Comparison of ENCODE assay signal across 12 cellular contexts in genomic region chr14:50786821-50787464, GRCh38. TPM values are rescaled to one million over a fixed set of nuclear protein-coding genes. Genes with fewer than 3 reads are reported as not detected.
DNase-seq lines count a peak whose midpoint lies in the region; ATAC-seq and TF ChIP-seq lines count a peak whose summit lies in the region.
"Had no signal": no experiment of that assay in that cellular context is flagged by ENCODE, and none has a peak within 500 bp of the region (broad histone marks: within the 10 kb centered on the region; RNA-seq: fewer than 3 reads in every experiment).

No MANE protein-coding gene starts in this region.

- peaks cover 78% of the 10 kb centered on the region for H3K4me1 Mint-ChIP-seq in activated T-cell treated with anti-CD3 and anti-CD28 coated beads, Interleukin-2, amount 50 U/mL, for 72 hours (ENCODE audit: low read depth)
- H3K4me1 Mint-ChIP-seq in stimulated activated memory B cell treated with anti-CD40 and anti-IgM and Interleukin-4, amounts not matched to agents 10 μg/mL and 1 μg/mL and 100 μg/mL, for 72 hours: peaks cover 81% of the 10 kb centered on the region

- no peak overlapping the region for H2AFZ ChIP-seq in OCI-LY3 (ENCODE audit: low read depth, low read length)

- no peak for TF ChIP-seq CTCF in OCI-LY3 (IDR thresholded peaks at IDR 0.05; ENCODE audit: low read depth, low read length)

- H3K9me3 Mint-ChIP-seq in activated T-cell treated with anti-CD3 and anti-CD28 coated beads, Interleukin-2, amount 50 U/mL, for 72 hours: no peaks in the 10 kb centered on the region
- no peaks in the 10 kb centered on the region for H3K9me3 Mint-ChIP-seq in stimulated activated memory B cell treated with anti-CD40 and anti-IgM and Interleukin-4, amounts not matched to agents 10 μg/mL and 1 μg/mL and 100 μg/mL, for 72 hours

- no peaks in the 10 kb centered on the region for H3K27me3 ChIP-seq in OCI-LY3 (ENCODE audit: low read depth, low read length)

- peaks cover 43% of the 10 kb centered on the region for H3K79me2 ChIP-seq in OCI-LY3 (ENCODE audit: low read length)

- no peak for DNase-seq in activated T-cell treated with anti-CD3 and anti-CD28 coated beads, Interleukin-2, amount 50 U/mL, for 72 hours
- no peak for DNase-seq in activated T-cell treated with anti-CD3 and anti-CD28 coated beads, Interleukin-2, amount 50 U/mL, for 1 hour
- no peak for DNase-seq in caudate nucleus (lab: John Stamatoyannopoulos, UW)
- DNase-seq in NCI-H2029 treated with DMSO at 0.1 percent for 48 hours (lab: John Stamatoyannopoulos, UW): no peak
- DNase-seq: activated gamma-delta T cell, DMS79 treated with DMSO at 0.1 percent for 48 hours, midbrain, NCI-H446 had no signal

- peak overlapping the region; percentile 62 to 86 for H3K4me3 Mint-ChIP-seq in activated T-cell treated with anti-CD3 and anti-CD28 coated beads, Interleukin-2, amount 50 U/mL, for 72 hours
- no peak overlapping the region for H3K4me3 Mint-ChIP-seq in stimulated activated memory B cell treated with anti-CD40 and anti-IgM and Interleukin-4, amounts not matched to agents 10 μg/mL and 1 μg/mL and 100 μg/mL, for 72 hours

- H3K36me3 Mint-ChIP-seq in activated T-cell treated with anti-CD3 and anti-CD28 coated beads, Interleukin-2, amount 50 U/mL, for 72 hours (ENCODE audit: insufficient read depth in 2 of 2): peaks cover 0 to 7% of the 10 kb centered on the region in 2 donors
- H3K36me3 Mint-ChIP-seq in stimulated activated memory B cell treated with anti-CD40 and anti-IgM and Interleukin-4, amounts not matched to agents 10 μg/mL and 1 μg/mL and 100 μg/mL, for 72 hours: peaks cover 48% of the 10 kb centered on the region

- peaks cover 45% of the 10 kb centered on the region for H3K36me3 ChIP-seq in OCI-LY3 (replicated peaks; ENCODE audit: low read depth, low read length)

- H3K27me3 Mint-ChIP-seq in activated T-cell treated with anti-CD3 and anti-CD28 coated beads, Interleukin-2, amount 50 U/mL, for 72 hours (ENCODE audit: low read depth): no peaks in the 10 kb centered on the region
- no peaks in the 10 kb centered on the region for H3K27me3 Mint-ChIP-seq in stimulated activated memory B cell treated with anti-CD40 and anti-IgM and Interleukin-4, amounts not matched to agents 10 μg/mL and 1 μg/mL and 100 μg/mL, for 72 hours

- peaks cover 76% of the 10 kb centered on the region for H3K4me1 ChIP-seq in OCI-LY3 (ENCODE audit: low read length)

- H4K20me1 ChIP-seq in OCI-LY3 (ENCODE audit: insufficient read depth, low read length): no peaks in the 10 kb centered on the region

- ATAC-seq in activated T-cell treated with anti-CD3 and anti-CD28 coated beads, Interleukin-2, amount 50 U/mL, for 72 hours (replicated peaks in 1 of 2): peak; percentile 62 to 75
- ATAC-seq in stimulated activated memory B cell treated with anti-CD40 and anti-IgM and Interleukin-4, amounts not matched to agents 10 μg/mL and 1 μg/mL and 100 μg/mL, for 72 hours: no peak
- ATAC-seq in GM21447 (IDR thresholded peaks at IDR 0.05; ENCODE audit: unreplicated experiment) (no peak), HG03159 (IDR thresholded peaks at IDR 0.05; ENCODE audit: unreplicated experiment) (no peak)

- no peaks in the 10 kb centered on the region for H3K9me3 ChIP-seq in OCI-LY3 (ENCODE audit: insufficient read depth, low read length)

- peak overlapping the region; percentile 90 for H3K27ac Mint-ChIP-seq in activated T-cell treated with anti-CD3 and anti-CD28 coated beads, Interleukin-2, amount 50 U/mL, for 72 hours
- peak overlapping the region; percentile 91 for H3K27ac Mint-ChIP-seq in stimulated activated memory B cell treated with anti-CD40 and anti-IgM and Interleukin-4, amounts not matched to agents 10 μg/mL and 1 μg/mL and 100 μg/mL, for 72 hours

- H3K9ac ChIP-seq in OCI-LY3 (ENCODE audit: low read length): peak overlapping the region; percentile 81

- H3K4me2 ChIP-seq in OCI-LY3 (ENCODE audit: low read length): peak overlapping the region; percentile 92

- H3K4me3 ChIP-seq in OCI-LY3 (ENCODE audit: low read length): peak overlapping the region; percentile 67

- peak overlapping the region; percentile 98 for H3K27ac ChIP-seq in OCI-LY3 (ENCODE audit: low read length)
- peak overlapping the region; percentile 37 for H3K27ac ChIP-seq in caudate nucleus (ENCODE audit: low read depth, low read length)

RNA-seq across cellular contexts. Expression of gene NIN, which starts 44.0 kb away (rescaled TPM):
- 10 to 100 TPM; 46.1 to 60.0 TPM for total RNA-seq in activated T-cell treated with anti-CD3 and anti-CD28 coated beads, Interleukin-2, amount 50 U/mL, for 72 hours

Comparison
In these comparisons a context has a peak if more than half of its experiments do, and no peak if none do; other contexts are left out.
1. ATAC-seq: peak in activated T-cell treated with anti-CD3 and anti-CD28 coated beads, Interleukin-2, amount 50 U/mL, for 72 hours (2 of 2); none in stimulated activated memory B cell treated with anti-CD40 and anti-IgM and Interleukin-4, amounts not matched to agents 10 μg/mL and 1 μg/mL and 100 μg/mL, for 72 hours (single experiment), GM21447 (single experiment) and HG03159 (single experiment).